ENCODE assay signal across 18 cellular contexts in the genomic region with DNA sequence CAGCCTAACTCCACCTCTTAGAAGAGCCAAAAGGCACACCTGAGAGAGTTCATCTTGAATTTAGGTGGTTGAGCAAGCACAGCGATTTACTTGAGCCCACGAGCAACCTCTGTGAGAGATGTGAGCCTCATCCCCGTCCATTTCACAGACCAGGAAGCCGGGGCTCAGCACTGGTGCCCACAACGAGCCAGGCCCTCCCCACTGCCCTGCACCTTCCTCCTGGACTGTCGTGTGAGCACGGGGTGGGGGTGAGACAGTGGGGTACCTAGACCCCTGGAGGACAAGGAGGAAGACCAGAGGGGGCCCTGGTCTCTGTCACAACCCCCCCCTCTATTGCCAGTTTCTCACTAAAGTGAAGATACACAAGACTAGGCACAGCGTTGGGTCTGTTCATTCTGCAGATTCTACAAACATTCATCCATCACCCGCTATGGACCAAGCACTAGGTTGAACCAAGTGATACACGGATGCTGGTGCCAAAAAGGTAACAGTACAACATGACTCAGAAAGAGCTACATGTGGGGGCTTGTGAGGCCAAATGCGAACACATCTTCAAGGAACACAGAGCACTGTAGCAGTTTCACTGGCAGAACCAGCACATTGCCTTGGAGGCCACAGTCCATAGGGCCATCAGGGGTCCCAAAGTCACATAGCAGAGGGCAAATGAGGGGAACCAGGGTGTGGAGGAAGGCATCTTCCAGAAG.
"Had no signal": no experiment of that assay in that cellular context is flagged by ENCODE, and none has a peak within 500 bp of the region (broad histone marks: within the 10 kb centered on the region; RNA-seq: fewer than 3 reads in every experiment).

No MANE protein-coding gene starts in this region.

- DNase-seq: activated CD4-positive, alpha-beta T cell treated with anti-CD3 and anti-CD28 coated beads for 4 hours; activated CD8-positive, alpha-beta memory T cell treated with anti-CD3 and anti-CD28 coated beads, Interleukin-2, amount 50 U/mL, for 4 hours; activated CD8-positive, alpha-beta T cell treated with anti-CD3 and anti-CD28 coated beads for 36 hours; activated naive CD4-positive, alpha-beta T cell treated with Interleukin-2 at 50 U/mL for 16 hours; anterior cingulate cortex; endodermal cell; glutamatergic neuron; hypothalamus; kidney glomerular epithelial cell; nephron progenitor cell; spleen; stomach; SW 1271 had no signal

- H3K36me3 ChIP-seq: esophagus muscularis mucosa, prostate gland, spleen, stomach, thoracic aorta had no signal

- H3K4me1 ChIP-seq: prostate gland had no signal

- H3K4me3 ChIP-seq: esophagus muscularis mucosa, prostate gland, spleen, stomach, thoracic aorta had no signal

- H3K27ac ChIP-seq: prostate gland, spleen, stomach had no signal

- H3K27me3 ChIP-seq: esophagus muscularis mucosa, spleen, stomach had no signal

- ATAC-seq: activated CD8-positive, alpha-beta T cell treated with anti-CD3 and anti-CD28 coated beads for 36 hours; sciatic nerve; WTC11 had no signal

- H3K9me3 ChIP-seq: esophagus muscularis mucosa, prostate gland, spleen, stomach, thoracic aorta had no signal
